Comparison of ENCODE assay signal across 9 cellular contexts in genomic region chr11:97451441-97451840, GRCh38.
"Had no signal": no experiment of that assay in that cellular context is flagged by ENCODE, and none has a peak within 500 bp of the region (broad histone marks: within the 10 kb centered on the region; RNA-seq: fewer than 3 reads in every experiment).

No MANE protein-coding gene starts in this region.

- H3K27ac Mint-ChIP-seq: HFFc6 had no signal

- H3K9me3 ChIP-seq: HAP-1 had no signal

- H3K27ac ChIP-seq: GM23248 had no signal

- H3K4me3 ChIP-seq: GM23248, HAP-1, K562 had no signal

- DNase-seq: GM23248, GOT3, H7, HFFc6, IMR-90, KG1 had no signal

- FAIRE-seq: HTR-8/SVneo, K562 had no signal

- H3K9ac ChIP-seq: GM23248 had no signal

- H3K4me3 Mint-ChIP-seq: HFFc6 had no signal

- H3K4me1 ChIP-seq: HAP-1 had no signal

- H3K36me3 ChIP-seq: HAP-1 had no signal
